1 cellular context compared by ENCODE assay signal in genomic region chr12:112530941-112531340, GRCh38.
TF ChIP-seq lines count a peak whose summit lies in the region.

No MANE protein-coding gene starts in this region.

TF ChIP-seq in GM12878, 131 proteins besides CTCF, POLR2A, EP300 and RAD21 (continued from another document):
- TF ChIP-seq REST (IDR thresholded peaks at IDR 0.05; ENCODE audit: low read depth, low read length) (no peak), NFXL1 (IDR thresholded peaks at IDR 0.05; ENCODE audit: borderline replicate concordance) (no peak), CBFB (IDR thresholded peaks at IDR 0.05; ENCODE audit: low read depth) (no peak), ZNF687 (IDR thresholded peaks at IDR 0.05) (no peak)
TF ChIP-seq in GM12878: peak in this region for 0.
